ENCODE assay signal across 24 cellular contexts in genomic region chr11:131065435-131066295, GRCh38.
"Had no signal": no experiment of that assay in that cellular context is flagged by ENCODE, and none has a peak within 500 bp of the region (broad histone marks: within the 10 kb centered on the region; RNA-seq: fewer than 3 reads in every experiment).

No MANE protein-coding gene starts in this region.

- H3K9me3 Mint-ChIP-seq: activated CD4-positive, alpha-beta T cell treated with anti-CD3 and anti-CD28 coated beads, Interleukin-2, amount 10 ng/mL, durations not matched to agents 7 days and 5 days; activated T-cell treated with anti-CD3 and anti-CD28 coated beads, Interleukin-2, amount 50 U/mL, for 4 hours had no signal

- H3K27ac Mint-ChIP-seq: activated CD4-positive, alpha-beta T cell treated with anti-CD3 and anti-CD28 coated beads, Interleukin-2, amount 10 ng/mL, durations not matched to agents 7 days and 5 days; memory B cell; naive thymus-derived CD4-positive, alpha-beta T cell had no signal

- ATAC-seq: activated T-cell treated with anti-CD3 and anti-CD28 coated beads, Interleukin-2, amount 50 U/mL, for 4 hours; mucosa of descending colon; naive thymus-derived CD4-positive, alpha-beta T cell had no signal

- H3K4me3 Mint-ChIP-seq: activated CD4-positive, alpha-beta T cell treated with anti-CD3 and anti-CD28 coated beads, Interleukin-2, amount 10 ng/mL, durations not matched to agents 7 days and 5 days; activated T-cell treated with anti-CD3 and anti-CD28 coated beads, Interleukin-2, amount 50 U/mL, for 4 hours; memory B cell; naive thymus-derived CD4-positive, alpha-beta T cell had no signal

- H3K9me3 ChIP-seq: ascending aorta, breast epithelium, mucosa of descending colon, prostate gland, right atrium auricular region, tibial artery had no signal

- H3K4me3 ChIP-seq: ascending aorta, breast epithelium, mucosa of descending colon, prostate gland, right atrium auricular region, tibial artery had no signal

- H3K27me3 Mint-ChIP-seq: activated CD4-positive, alpha-beta T cell treated with anti-CD3 and anti-CD28 coated beads, Interleukin-2, amount 10 ng/mL, durations not matched to agents 7 days and 5 days had no signal

- DNase-seq: activated CD4-positive, alpha-beta T cell treated with anti-CD3 and anti-CD28 coated beads, Interleukin-2, amount 10 ng/mL, durations not matched to agents 7 days and 5 days; activated CD8-positive, alpha-beta memory T cell treated with anti-CD3 and anti-CD28 coated beads, Interleukin-2, amount 50 U/mL, for 4 hours; activated effector memory CD4-positive, alpha-beta T cell treated with Interleukin-2 at 50 U/mL for 16 hours; activated naive CD4-positive, alpha-beta T cell treated with anti-CD3 and anti-CD28 coated beads, Interleukin-2, amount 50 U/mL, for 16 hours; activated T-cell treated with anti-CD3 and anti-CD28 coated beads, Interleukin-2, amount 50 U/mL, for 4 hours; cortex of kidney; erythroblast; kidney glomerular epithelial cell; mucosa of descending colon; naive thymus-derived CD4-positive, alpha-beta T cell; stimulated activated CD4-positive, alpha-beta T cell treated with anti-CD3 and anti-CD28 coated beads, Interleukin-12 subunit alpha, Interleukin-12 subunit beta, amount 100 ng/mL, for 4 hours; stimulated activated CD4-positive, alpha-beta T cell treated with anti-CD3 and anti-CD28 coated beads, Interleukin-1b, Interleukin-23, amount 100 ng/mL, for 48 hours; stimulated activated CD8-positive, alpha-beta memory T cell treated with anti-CD3 and anti-CD28 coated beads, Interleukin-4, amount 100 ng/mL, for 48 hours; stimulated activated naive CD4-positive, alpha-beta T cell treated with Interleukin-2 at 50 U/mL for 16 hours; substantia nigra; T-helper 9 cell; tibial artery had no signal

- FAIRE-seq: endometrium, frontal cortex had no signal

- H3K4me1 ChIP-seq: ascending aorta, breast epithelium, prostate gland, right atrium auricular region, tibial artery had no signal

- H3K36me3 ChIP-seq: ascending aorta, breast epithelium, prostate gland, right atrium auricular region, tibial artery had no signal

- H3K36me3 Mint-ChIP-seq: memory B cell; naive thymus-derived CD4-positive, alpha-beta T cell had no signal

- H3K4me1 Mint-ChIP-seq: activated CD4-positive, alpha-beta T cell treated with anti-CD3 and anti-CD28 coated beads, Interleukin-2, amount 10 ng/mL, durations not matched to agents 7 days and 5 days; memory B cell had no signal

- H3K27me3 ChIP-seq: ascending aorta, breast epithelium, right atrium auricular region had no signal

- H3K27ac ChIP-seq: ascending aorta, breast epithelium, prostate gland, right atrium auricular region, tibial artery had no signal
